In the genomic region with DNA sequence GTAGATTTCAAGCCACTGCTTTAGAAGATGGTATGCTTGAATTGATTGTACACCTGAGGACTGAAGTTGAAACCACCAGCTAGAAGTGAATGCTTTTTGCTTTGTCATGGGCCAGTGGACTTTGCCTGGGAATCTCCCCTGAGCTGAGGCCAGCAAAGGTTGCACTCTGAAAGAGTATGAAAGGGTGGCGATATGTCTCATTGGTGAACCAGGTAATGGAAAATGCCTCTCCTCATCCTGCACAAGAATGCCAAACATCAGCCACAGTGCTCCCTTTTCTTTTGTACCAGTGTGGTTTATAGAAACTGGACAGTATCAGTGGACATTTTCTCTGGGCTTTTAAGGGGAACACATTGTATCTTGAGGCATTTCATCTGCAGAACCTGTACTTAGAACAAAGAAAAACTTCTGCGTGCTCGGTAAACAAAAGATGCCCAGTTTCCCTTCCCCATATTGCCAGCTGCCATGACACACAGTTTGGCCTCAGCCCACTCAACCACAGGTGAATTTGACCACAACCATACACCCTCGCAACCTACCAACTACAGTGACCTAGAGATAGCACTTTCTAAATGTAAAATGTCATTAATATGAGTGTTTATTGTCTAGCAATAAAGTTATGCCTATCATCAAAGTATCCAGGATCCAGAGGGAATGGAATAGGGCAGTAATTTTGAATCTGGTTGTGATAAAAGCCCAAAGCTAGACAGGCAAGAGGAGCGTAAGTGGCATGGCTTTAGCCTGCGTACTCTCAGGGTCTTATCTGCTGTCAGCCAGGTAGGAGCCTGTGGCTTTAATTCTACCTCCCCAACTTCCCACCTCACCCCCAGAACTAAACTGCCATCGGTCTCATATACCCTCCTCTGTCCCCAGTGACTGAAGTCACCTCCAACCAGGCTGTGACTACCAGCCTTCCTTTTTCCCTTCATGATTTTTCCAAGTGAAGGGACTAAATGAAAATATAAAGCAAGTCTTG, we compare ENCODE assay signal across 1 cellular context.
TF ChIP-seq lines count a peak whose summit lies in the region.

No MANE protein-coding gene starts in this region.

TF ChIP-seq in HepG2, 621 proteins besides CTCF, POLR2A, EP300 and RAD21 (continued from another document):
- TF ChIP-seq, protein P1, sequence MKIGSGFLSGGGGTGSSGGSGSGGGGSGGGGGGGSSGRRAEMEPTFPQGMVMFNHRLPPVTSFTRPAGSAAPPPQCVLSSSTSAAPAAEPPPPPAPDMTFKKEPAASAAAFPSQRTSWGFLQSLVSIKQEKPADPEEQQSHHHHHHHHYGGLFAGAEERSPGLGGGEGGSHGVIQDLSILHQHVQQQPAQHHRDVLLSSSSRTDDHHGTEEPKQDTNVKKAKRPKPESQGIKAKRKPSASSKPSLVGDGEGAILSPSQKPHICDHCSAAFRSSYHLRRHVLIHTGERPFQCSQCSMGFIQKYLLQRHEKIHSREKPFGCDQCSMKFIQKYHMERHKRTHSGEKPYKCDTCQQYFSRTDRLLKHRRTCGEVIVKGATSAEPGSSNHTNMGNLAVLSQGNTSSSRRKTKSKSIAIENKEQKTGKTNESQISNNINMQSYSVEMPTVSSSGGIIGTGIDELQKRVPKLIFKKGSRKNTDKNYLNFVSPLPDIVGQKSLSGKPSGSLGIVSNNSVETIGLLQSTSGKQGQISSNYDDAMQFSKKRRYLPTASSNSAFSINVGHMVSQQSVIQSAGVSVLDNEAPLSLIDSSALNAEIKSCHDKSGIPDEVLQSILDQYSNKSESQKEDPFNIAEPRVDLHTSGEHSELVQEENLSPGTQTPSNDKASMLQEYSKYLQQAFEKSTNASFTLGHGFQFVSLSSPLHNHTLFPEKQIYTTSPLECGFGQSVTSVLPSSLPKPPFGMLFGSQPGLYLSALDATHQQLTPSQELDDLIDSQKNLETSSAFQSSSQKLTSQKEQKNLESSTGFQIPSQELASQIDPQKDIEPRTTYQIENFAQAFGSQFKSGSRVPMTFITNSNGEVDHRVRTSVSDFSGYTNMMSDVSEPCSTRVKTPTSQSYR (CRISPR knock-in tag; IDR thresholded peaks at IDR 0.05; ENCODE audit: borderline replicate concordance), result no peak
- 0 out of 2 replicates have a peak, but pooled peaks have one; percentile 26 for TF ChIP-seq ZNF510 (CRISPR knock-in tag; IDR thresholded peaks at IDR 0.05; ENCODE audit: low read depth)
- TF ChIP-seq RFXANK (CRISPR knock-in tag; IDR thresholded peaks at IDR 0.05), result no peak
- no peak for TF ChIP-seq ARHGAP35 (CRISPR knock-in tag; IDR thresholded peaks at IDR 0.05; ENCODE audit: borderline replicate concordance)
- no peak for TF ChIP-seq MED8 (CRISPR knock-in tag; IDR thresholded peaks at IDR 0.05; ENCODE audit: insufficient replicate concordance)
- TF ChIP-seq MTF2 (CRISPR knock-in tag; IDR thresholded peaks at IDR 0.05; ENCODE audit: borderline replicate concordance), result no peak
- TF ChIP-seq ZKSCAN8 (CRISPR knock-in tag; IDR thresholded peaks at IDR 0.05; ENCODE audit: borderline replicate concordance), result no peak
- TF ChIP-seq, protein P2, sequence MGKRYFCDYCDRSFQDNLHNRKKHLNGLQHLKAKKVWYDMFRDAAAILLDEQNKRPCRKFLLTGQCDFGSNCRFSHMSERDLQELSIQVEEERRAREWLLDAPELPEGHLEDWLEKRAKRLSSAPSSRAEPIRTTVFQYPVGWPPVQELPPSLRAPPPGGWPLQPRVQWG (CRISPR knock-in tag; IDR thresholded peaks at IDR 0.05; ENCODE audit: borderline replicate concordance, low read depth), result no peak
- no peak for TF ChIP-seq ZNF678 (CRISPR knock-in tag; IDR thresholded peaks at IDR 0.05)
- TF ChIP-seq, protein P3, sequence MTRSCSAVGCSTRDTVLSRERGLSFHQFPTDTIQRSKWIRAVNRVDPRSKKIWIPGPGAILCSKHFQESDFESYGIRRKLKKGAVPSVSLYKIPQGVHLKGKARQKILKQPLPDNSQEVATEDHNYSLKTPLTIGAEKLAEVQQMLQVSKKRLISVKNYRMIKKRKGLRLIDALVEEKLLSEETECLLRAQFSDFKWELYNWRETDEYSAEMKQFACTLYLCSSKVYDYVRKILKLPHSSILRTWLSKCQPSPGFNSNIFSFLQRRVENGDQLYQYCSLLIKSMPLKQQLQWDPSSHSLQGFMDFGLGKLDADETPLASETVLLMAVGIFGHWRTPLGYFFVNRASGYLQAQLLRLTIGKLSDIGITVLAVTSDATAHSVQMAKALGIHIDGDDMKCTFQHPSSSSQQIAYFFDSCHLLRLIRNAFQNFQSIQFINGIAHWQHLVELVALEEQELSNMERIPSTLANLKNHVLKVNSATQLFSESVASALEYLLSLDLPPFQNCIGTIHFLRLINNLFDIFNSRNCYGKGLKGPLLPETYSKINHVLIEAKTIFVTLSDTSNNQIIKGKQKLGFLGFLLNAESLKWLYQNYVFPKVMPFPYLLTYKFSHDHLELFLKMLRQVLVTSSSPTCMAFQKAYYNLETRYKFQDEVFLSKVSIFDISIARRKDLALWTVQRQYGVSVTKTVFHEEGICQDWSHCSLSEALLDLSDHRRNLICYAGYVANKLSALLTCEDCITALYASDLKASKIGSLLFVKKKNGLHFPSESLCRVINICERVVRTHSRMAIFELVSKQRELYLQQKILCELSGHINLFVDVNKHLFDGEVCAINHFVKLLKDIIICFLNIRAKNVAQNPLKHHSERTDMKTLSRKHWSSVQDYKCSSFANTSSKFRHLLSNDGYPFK (CRISPR knock-in tag; IDR thresholded peaks at IDR 0.05; ENCODE audit: borderline replicate concordance), result no peak
- TF ChIP-seq SPEN (CRISPR knock-in tag; IDR thresholded peaks at IDR 0.05; ENCODE audit: low read depth), result peak; percentile 44; the same call in 1 of the 2 replicates
- no peak for TF ChIP-seq SMARCE1 (IDR thresholded peaks at IDR 0.05; ENCODE audit: borderline replicate concordance)
- TF ChIP-seq U2AF2 (IDR thresholded peaks at IDR 0.05; ENCODE audit: low read depth, low read length), result no peak
- TF ChIP-seq ZFX (CRISPR knock-in tag; IDR thresholded peaks at IDR 0.05; ENCODE audit: low read depth), result no peak
- TF ChIP-seq KDM2A (CRISPR knock-in tag; IDR thresholded peaks at IDR 0.05; ENCODE audit: borderline replicate concordance, low read depth), result no peak
- TF ChIP-seq, protein P4, sequence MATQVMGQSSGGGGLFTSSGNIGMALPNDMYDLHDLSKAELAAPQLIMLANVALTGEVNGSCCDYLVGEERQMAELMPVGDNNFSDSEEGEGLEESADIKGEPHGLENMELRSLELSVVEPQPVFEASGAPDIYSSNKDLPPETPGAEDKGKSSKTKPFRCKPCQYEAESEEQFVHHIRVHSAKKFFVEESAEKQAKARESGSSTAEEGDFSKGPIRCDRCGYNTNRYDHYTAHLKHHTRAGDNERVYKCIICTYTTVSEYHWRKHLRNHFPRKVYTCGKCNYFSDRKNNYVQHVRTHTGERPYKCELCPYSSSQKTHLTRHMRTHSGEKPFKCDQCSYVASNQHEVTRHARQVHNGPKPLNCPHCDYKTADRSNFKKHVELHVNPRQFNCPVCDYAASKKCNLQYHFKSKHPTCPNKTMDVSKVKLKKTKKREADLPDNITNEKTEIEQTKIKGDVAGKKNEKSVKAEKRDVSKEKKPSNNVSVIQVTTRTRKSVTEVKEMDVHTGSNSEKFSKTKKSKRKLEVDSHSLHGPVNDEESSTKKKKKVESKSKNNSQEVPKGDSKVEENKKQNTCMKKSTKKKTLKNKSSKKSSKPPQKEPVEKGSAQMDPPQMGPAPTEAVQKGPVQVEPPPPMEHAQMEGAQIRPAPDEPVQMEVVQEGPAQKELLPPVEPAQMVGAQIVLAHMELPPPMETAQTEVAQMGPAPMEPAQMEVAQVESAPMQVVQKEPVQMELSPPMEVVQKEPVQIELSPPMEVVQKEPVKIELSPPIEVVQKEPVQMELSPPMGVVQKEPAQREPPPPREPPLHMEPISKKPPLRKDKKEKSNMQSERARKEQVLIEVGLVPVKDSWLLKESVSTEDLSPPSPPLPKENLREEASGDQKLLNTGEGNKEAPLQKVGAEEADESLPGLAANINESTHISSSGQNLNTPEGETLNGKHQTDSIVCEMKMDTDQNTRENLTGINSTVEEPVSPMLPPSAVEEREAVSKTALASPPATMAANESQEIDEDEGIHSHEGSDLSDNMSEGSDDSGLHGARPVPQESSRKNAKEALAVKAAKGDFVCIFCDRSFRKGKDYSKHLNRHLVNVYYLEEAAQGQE (IDR thresholded peaks at IDR 0.05; ENCODE audit: borderline replicate concordance in 1 of 2, low read depth in 1 of 2, low read length in 2 of 2), result no peak
- TF ChIP-seq SCMH1 (CRISPR knock-in tag; IDR thresholded peaks at IDR 0.05; ENCODE audit: borderline replicate concordance), result no peak
- no peak for TF ChIP-seq CREB1 (IDR thresholded peaks at IDR 0.05)
- TF ChIP-seq CREB1 (CRISPR knock-in tag; IDR thresholded peaks at IDR 0.05), result peak; percentile 29; the same call in 1 of the 2 replicates
- TF ChIP-seq, protein P5, sequence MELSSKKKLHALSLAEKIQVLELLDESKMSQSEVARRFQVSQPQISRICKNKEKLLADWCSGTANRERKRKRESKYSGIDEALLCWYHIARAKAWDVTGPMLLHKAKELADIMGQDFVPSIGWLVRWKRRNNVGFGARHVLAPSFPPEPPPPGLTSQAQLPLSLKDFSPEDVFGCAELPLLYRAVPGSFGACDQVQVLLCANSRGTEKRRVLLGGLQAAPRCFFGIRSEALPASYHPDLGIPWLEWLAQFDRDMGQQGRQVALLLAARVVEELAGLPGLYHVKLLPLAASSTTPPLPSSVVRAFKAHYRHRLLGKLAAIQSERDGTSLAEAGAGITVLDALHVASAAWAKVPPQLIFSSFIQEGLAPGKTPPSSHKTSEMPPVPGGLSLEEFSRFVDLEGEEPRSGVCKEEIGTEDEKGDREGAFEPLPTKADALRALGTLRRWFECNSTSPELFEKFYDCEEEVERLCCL (CRISPR knock-in tag; IDR thresholded peaks at IDR 0.05; ENCODE audit: borderline replicate concordance), result no peak
- TF ChIP-seq, protein P6, sequence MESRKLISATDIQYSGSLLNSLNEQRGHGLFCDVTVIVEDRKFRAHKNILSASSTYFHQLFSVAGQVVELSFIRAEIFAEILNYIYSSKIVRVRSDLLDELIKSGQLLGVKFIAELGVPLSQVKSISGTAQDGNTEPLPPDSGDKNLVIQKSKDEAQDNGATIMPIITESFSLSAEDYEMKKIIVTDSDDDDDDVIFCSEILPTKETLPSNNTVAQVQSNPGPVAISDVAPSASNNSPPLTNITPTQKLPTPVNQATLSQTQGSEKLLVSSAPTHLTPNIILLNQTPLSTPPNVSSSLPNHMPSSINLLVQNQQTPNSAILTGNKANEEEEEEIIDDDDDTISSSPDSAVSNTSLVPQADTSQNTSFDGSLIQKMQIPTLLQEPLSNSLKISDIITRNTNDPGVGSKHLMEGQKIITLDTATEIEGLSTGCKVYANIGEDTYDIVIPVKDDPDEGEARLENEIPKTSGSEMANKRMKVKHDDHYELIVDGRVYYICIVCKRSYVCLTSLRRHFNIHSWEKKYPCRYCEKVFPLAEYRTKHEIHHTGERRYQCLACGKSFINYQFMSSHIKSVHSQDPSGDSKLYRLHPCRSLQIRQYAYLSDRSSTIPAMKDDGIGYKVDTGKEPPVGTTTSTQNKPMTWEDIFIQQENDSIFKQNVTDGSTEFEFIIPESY (CRISPR knock-in tag; IDR thresholded peaks at IDR 0.05), result no peak
- TF ChIP-seq GABPA (IDR thresholded peaks at IDR 0.05; ENCODE audit: low read depth, low read length), result no peak
- TF ChIP-seq GABPA (CRISPR knock-in tag; IDR thresholded peaks at IDR 0.05; ENCODE audit: low read depth), result no peak
- TF ChIP-seq, protein P7, sequence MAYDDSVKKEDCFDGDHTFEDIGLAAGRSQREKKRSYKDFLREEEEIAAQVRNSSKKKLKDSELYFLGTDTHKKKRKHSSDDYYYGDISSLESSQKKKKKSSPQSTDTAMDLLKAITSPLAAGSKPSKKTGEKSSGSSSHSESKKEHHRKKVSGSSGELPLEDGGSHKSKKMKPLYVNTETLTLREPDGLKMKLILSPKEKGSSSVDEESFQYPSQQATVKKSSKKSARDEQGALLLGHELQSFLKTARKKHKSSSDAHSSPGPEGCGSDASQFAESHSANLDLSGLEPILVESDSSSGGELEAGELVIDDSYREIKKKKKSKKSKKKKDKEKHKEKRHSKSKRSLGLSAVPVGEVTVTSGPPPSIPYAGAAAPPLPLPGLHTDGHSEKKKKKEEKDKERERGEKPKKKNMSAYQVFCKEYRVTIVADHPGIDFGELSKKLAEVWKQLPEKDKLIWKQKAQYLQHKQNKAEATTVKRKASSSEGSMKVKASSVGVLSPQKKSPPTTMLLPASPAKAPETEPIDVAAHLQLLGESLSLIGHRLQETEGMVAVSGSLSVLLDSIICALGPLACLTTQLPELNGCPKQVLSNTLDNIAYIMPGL (CRISPR knock-in tag; IDR thresholded peaks at IDR 0.05; ENCODE audit: borderline replicate concordance in 1 of 2, low read depth in 1 of 2), result 0 out of 4 replicates have a peak, but pooled peaks of 1 of the 2 experiments have one; percentile 29
- TF ChIP-seq, protein P8, sequence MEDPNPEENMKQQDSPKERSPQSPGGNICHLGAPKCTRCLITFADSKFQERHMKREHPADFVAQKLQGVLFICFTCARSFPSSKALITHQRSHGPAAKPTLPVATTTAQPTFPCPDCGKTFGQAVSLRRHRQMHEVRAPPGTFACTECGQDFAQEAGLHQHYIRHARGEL (CRISPR knock-in tag; IDR thresholded peaks at IDR 0.05), result no peak
- TF ChIP-seq, protein P9, sequence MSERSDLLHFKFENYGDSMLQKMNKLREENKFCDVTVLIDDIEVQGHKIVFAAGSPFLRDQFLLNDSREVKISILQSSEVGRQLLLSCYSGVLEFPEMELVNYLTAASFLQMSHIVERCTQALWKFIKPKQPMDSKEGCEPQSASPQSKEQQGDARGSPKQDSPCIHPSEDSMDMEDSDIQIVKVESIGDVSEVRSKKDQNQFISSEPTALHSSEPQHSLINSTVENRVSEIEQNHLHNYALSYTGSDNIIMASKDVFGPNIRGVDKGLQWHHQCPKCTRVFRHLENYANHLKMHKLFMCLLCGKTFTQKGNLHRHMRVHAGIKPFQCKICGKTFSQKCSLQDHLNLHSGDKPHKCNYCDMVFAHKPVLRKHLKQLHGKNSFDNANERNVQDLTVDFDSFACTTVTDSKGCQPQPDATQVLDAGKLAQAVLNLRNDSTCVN (CRISPR knock-in tag; IDR thresholded peaks at IDR 0.05; ENCODE audit: borderline replicate concordance), result 0 out of 2 replicates have a peak, but pooled peaks have one; percentile 27
- TF ChIP-seq ZNF614 (CRISPR knock-in tag; IDR thresholded peaks at IDR 0.05; ENCODE audit: borderline replicate concordance), result peak; percentile 63; the same call in 1 of the 2 replicates
- peak; percentile 34; the same call in 1 of the 2 replicates for TF ChIP-seq ZNF747 (CRISPR knock-in tag; IDR thresholded peaks at IDR 0.05; ENCODE audit: borderline replicate concordance)
- TF ChIP-seq, protein P10, sequence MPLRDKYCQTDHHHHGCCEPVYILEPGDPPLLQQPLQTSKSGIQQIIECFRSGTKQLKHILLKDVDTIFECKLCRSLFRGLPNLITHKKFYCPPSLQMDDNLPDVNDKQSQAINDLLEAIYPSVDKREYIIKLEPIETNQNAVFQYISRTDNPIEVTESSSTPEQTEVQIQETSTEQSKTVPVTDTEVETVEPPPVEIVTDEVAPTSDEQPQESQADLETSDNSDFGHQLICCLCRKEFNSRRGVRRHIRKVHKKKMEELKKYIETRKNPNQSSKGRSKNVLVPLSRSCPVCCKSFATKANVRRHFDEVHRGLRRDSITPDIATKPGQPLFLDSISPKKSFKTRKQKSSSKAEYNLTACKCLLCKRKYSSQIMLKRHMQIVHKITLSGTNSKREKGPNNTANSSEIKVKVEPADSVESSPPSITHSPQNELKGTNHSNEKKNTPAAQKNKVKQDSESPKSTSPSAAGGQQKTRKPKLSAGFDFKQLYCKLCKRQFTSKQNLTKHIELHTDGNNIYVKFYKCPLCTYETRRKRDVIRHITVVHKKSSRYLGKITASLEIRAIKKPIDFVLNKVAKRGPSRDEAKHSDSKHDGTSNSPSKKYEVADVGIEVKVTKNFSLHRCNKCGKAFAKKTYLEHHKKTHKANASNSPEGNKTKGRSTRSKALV (CRISPR knock-in tag; IDR thresholded peaks at IDR 0.05), result no peak
- no peak for TF ChIP-seq EZH2 (conservative IDR thresholded peaks at IDR 0.05; ENCODE audit: low read depth, low read length)
